In genomic region chr17:55625516-55625915, GRCh38 we compare ENCODE assay signal across 13 cellular contexts.
DNase-seq lines count a peak whose midpoint lies in the region; ATAC-seq lines count a peak whose summit lies in the region.
"Had no signal": no experiment of that assay in that cellular context is flagged by ENCODE, and none has a peak within 500 bp of the region (broad histone marks: within the 10 kb centered on the region; RNA-seq: fewer than 3 reads in every experiment).

No MANE protein-coding gene starts in this region.

- no peak overlapping the region for H3K27ac ChIP-seq in ACC112 (ENCODE audit: low read depth, low read length)
- H3K27ac ChIP-seq: ascending aorta, heart right ventricle, SJSA1, transverse colon had no signal

- H3K36me3 ChIP-seq in ACC112 (ENCODE audit: insufficient read depth, low read length), result no peaks in the 10 kb centered on the region
- H3K36me3 ChIP-seq: ascending aorta, heart right ventricle, SJSA1, transverse colon had no signal

- H2AFZ ChIP-seq in ACC112 (ENCODE audit: low read length, unreplicated experiment), result peak overlapping the region; percentile 61

- ATAC-seq in GM19023 (IDR thresholded peaks at IDR 0.05; ENCODE audit: unreplicated experiment), result peak; percentile 49
- peak; percentile 68 for ATAC-seq in HG02588 (IDR thresholded peaks at IDR 0.05; ENCODE audit: unreplicated experiment)
- ATAC-seq in HG03460 (IDR thresholded peaks at IDR 0.05; ENCODE audit: unreplicated experiment), result peak; percentile 63
- ATAC-seq: effector memory CD8-positive, alpha-beta T cell; heart right ventricle had no signal

- DNase-seq in NCI-H128 (lab: John Stamatoyannopoulos, UW; ENCODE audit: unreplicated experiment) (no peak), A172 (ENCODE audit: low spot score) (no peak), GM03348 (ENCODE audit: low spot score) (no peak), NCI-H1694 treated with DMSO at 0.1 percent for 48 hours (lab: John Stamatoyannopoulos, UW) (no peak)
- DNase-seq: effector memory CD8-positive, alpha-beta T cell; heart right ventricle; transverse colon had no signal

- H3K4me1 ChIP-seq in ACC112 (ENCODE audit: control insufficient read depth, insufficient read depth, low read length, unreplicated experiment), result no peaks in the 10 kb centered on the region
- H3K4me1 ChIP-seq: ascending aorta had no signal

- H3K27me3 ChIP-seq in ACC112 (ENCODE audit: insufficient read depth, low read length), result no peaks in the 10 kb centered on the region; the same call in 1 of the 2 replicates
- H3K27me3 ChIP-seq: ascending aorta, SJSA1, transverse colon had no signal

- peak overlapping the region; percentile 52 for H3K4me3 ChIP-seq in ACC112 (ENCODE audit: low read depth, low read length)
- H3K4me3 ChIP-seq: ascending aorta, heart right ventricle, SJSA1, transverse colon had no signal

- no peaks in the 10 kb centered on the region for H3K79me2 ChIP-seq in ACC112 (ENCODE audit: control insufficient read depth, insufficient read depth, low read length, unreplicated experiment)
